Comparison of ENCODE assay signal across 8 cellular contexts in genomic region chr9:6015278-6016157, GRCh38. TPM values are rescaled to one million over a fixed set of nuclear protein-coding genes. Genes with fewer than 3 reads are reported as not detected.
DNase-seq lines count a peak whose midpoint lies in the region; ATAC-seq and TF ChIP-seq lines count a peak whose summit lies in the region.

TSS of gene RANBP6 (minus strand) at chr9:6015624. CDS start at chr9:6015607, 17 bp downstream.

- H3K27me3 Mint-ChIP-seq in nephron progenitor cell (ENCODE audit: low read depth, poor library complexity), result no peaks in the 10 kb centered on the region
- H3K27me3 Mint-ChIP-seq in stimulated activated naive CD8-positive, alpha-beta T cell treated with anti-CD3 and anti-CD28 coated beads, Interleukin-15, amount 100 ng/mL, for 72 hours, result no peaks in the 10 kb centered on the region

- H3K9me3 Mint-ChIP-seq in nephron progenitor cell, result peaks cover 6% of the 10 kb centered on the region
- peaks cover 8 to 14% of the 10 kb centered on the region in 2 donors for H3K9me3 Mint-ChIP-seq in stimulated activated naive CD8-positive, alpha-beta T cell treated with anti-CD3 and anti-CD28 coated beads, Interleukin-15, amount 100 ng/mL, for 72 hours

- H3K36me3 Mint-ChIP-seq in nephron progenitor cell (ENCODE audit: low read depth), result peaks cover 47% of the 10 kb centered on the region

- peak within 1 kb of the TSS; percentile 99 for H3K27ac Mint-ChIP-seq in nephron progenitor cell
- H3K27ac Mint-ChIP-seq in stimulated activated naive CD8-positive, alpha-beta T cell treated with anti-CD3 and anti-CD28 coated beads, Interleukin-15, amount 100 ng/mL, for 72 hours, result peak within 1 kb of the TSS; percentile 94 to 98

- TF ChIP-seq CTCF in LNCaP clone FGC (IDR thresholded peaks at IDR 0.05; ENCODE audit: control insufficient read depth, extremely low read depth, insufficient read depth) (no peak), nephron progenitor cell (IDR thresholded peaks at IDR 0.05) (no peak)

- H3K4me3 Mint-ChIP-seq in nephron progenitor cell, result peak within 1 kb of the TSS; percentile 100
- H3K4me3 Mint-ChIP-seq in stimulated activated naive CD8-positive, alpha-beta T cell treated with anti-CD3 and anti-CD28 coated beads, Interleukin-15, amount 100 ng/mL, for 72 hours, result peak within 1 kb of the TSS; percentile 95 to 98

- peak; percentile 100 for ATAC-seq in stimulated activated naive CD8-positive, alpha-beta T cell treated with anti-CD3 and anti-CD28 coated beads, Interleukin-15, amount 100 ng/mL, for 72 hours

- peaks cover 41% of the 10 kb centered on the region for H3K4me1 Mint-ChIP-seq in nephron progenitor cell
- H3K4me1 Mint-ChIP-seq in stimulated activated naive CD8-positive, alpha-beta T cell treated with anti-CD3 and anti-CD28 coated beads, Interleukin-15, amount 100 ng/mL, for 72 hours, result peaks cover 48% of the 10 kb centered on the region

- peak within 1 kb of the TSS; percentile 81 for H3K4me3 ChIP-seq in LNCaP clone FGC (ENCODE audit: low read depth, low read length)

- DNase-seq in ELF-1 (ENCODE audit: low read depth, low spot score), result peak; percentile 94
- peak; percentile 70 for DNase-seq in H4 (ENCODE audit: low spot score)
- peak; percentile 62 for DNase-seq in LNCaP clone FGC (ENCODE audit: low read depth)
- DNase-seq in SHP77 treated with DMSO at 0.1 percent for 48 hours (lab: John Stamatoyannopoulos, UW), result peak; percentile 30
- peak; percentile 80 for DNase-seq in activated gamma-delta T cell (lab: John Stamatoyannopoulos, UW)
- DNase-seq in fibroblast of the conjunctiva (ENCODE audit: low read depth), result peak; percentile 65
- peak; percentile 93 for DNase-seq in nephron progenitor cell
- DNase-seq in stimulated activated naive CD8-positive, alpha-beta T cell treated with anti-CD3 and anti-CD28 coated beads, Interleukin-15, amount 100 ng/mL, for 72 hours, result peak; percentile 87 to 90

RNA-seq across cellular contexts. Expression of gene RANBP6, which starts in this region (rescaled TPM):
- total RNA-seq in H4 (2014; rRNA removed; shearing (Covaris generic)), result 12.9 and 17.4 TPM in 2 replicates

Comparison
In these comparisons a context has a peak if more than half of its experiments do, and no peak if none do; other contexts are left out.
1. Peak in every context shown above with its lines: DNase-seq, ATAC-seq and H3K4me3 ChIP-seq.
2. DNase-seq: peak in every context shown above with its lines; median percentile 94 in ELF-1; 93 in nephron progenitor cell; 88 in stimulated activated naive CD8-positive, alpha-beta T cell treated with anti-CD3 and anti-CD28 coated beads, Interleukin-15, amount 100 ng/mL, for 72 hours; 80 in activated gamma-delta T cell; 70 in H4; 65 in fibroblast of the conjunctiva; 62 in LNCaP clone FGC; 30 in SHP77 treated with DMSO at 0.1 percent for 48 hours.